9 cellular contexts compared by ENCODE assay signal in genomic region chr11:62882428-62882742, GRCh38. TPM values are rescaled to one million over a fixed set of nuclear protein-coding genes. Genes with fewer than 3 reads are reported as not detected.
DNase-seq lines count a peak whose midpoint lies in the region; ATAC-seq, FAIRE-seq and TF ChIP-seq lines count a peak whose summit lies in the region.
"Had no signal": no experiment of that assay in that cellular context is flagged by ENCODE, and none has a peak within 500 bp of the region (broad histone marks: within the 10 kb centered on the region; RNA-seq: fewer than 3 reads in every experiment).

No MANE protein-coding gene starts in this region.

- TF ChIP-seq CTCF in 22Rv1 (IDR thresholded peaks at IDR 0.05) (no peak), KMS-11 (conservative IDR thresholded peaks at IDR 0.05; ENCODE audit: low read depth, low read length) (no peak), bronchial epithelial cell (IDR thresholded peaks at IDR 0.05; ENCODE audit: insufficient read depth, low read length, severe bottlenecking) (no peak)

- no peaks in the 10 kb centered on the region for H3K9me3 ChIP-seq in mucosa of rectum (ENCODE audit: control insufficient read depth in 2 of 2, low read length in 2 of 2)

- H3K36me3 ChIP-seq in KMS-11 (ENCODE audit: insufficient read depth): peaks cover 30% of the 10 kb centered on the region; the same call in 1 of the 2 replicates
- peaks cover 39% of the 10 kb centered on the region for H3K36me3 ChIP-seq in bronchial epithelial cell (ENCODE audit: control insufficient read depth, insufficient read depth, low read length)
- peaks cover 42 to 46% of the 10 kb centered on the region in 2 donors for H3K36me3 ChIP-seq in mucosa of rectum (ENCODE audit: control insufficient read depth in 2 of 2, insufficient read depth in 2 of 2, low read length in 2 of 2)

- no peak overlapping the region for H3K4me3 ChIP-seq in KMS-11 (IDR thresholded peaks at IDR 0.05; ENCODE audit: insufficient read depth, low read depth, low read length)
- peak overlapping the region; percentile 85 for H3K4me3 ChIP-seq in bronchial epithelial cell (ENCODE audit: low read depth, low read length)
- peak overlapping the region; percentile 98 to 99 for H3K4me3 ChIP-seq in mucosa of rectum (ENCODE audit: low read length in 2 of 2)

- no peak overlapping the region for H2AFZ ChIP-seq in KMS-11 (ENCODE audit: low read depth)

- H3K27ac ChIP-seq in 22Rv1: peak overlapping the region; percentile 99
- H3K27ac ChIP-seq in KMS-11: peak overlapping the region; percentile 93
- peak overlapping the region; percentile 98 to 99 for H3K27ac ChIP-seq in mucosa of rectum (ENCODE audit: low read depth in 2 of 2, low read length in 2 of 2)

- H3K79me2 ChIP-seq in KMS-11 (ENCODE audit: insufficient read depth, low read depth): peaks cover 44% of the 10 kb centered on the region

- peak overlapping the region; percentile 97; the same call in 1 of the 2 replicates for H3K9ac ChIP-seq in KMS-11
- H3K9ac ChIP-seq in mucosa of rectum (ENCODE audit: low read depth in 1 of 2, low read length in 2 of 2): peak overlapping the region; percentile 83 to 98

- ATAC-seq in GM19395 (IDR thresholded peaks at IDR 0.05; ENCODE audit: unreplicated experiment) (no peak), HG02938 (IDR thresholded peaks at IDR 0.05; ENCODE audit: unreplicated experiment) (no peak)

- H4K20me1 ChIP-seq in KMS-11 (ENCODE audit: insufficient read depth): peaks cover 13% of the 10 kb centered on the region; the same call in 1 of the 2 replicates

- H3K4me1 ChIP-seq in KMS-11 (ENCODE audit: low read depth, poor library complexity, severe bottlenecking) (peaks cover 37% of the 10 kb centered on the region), mucosa of rectum (ENCODE audit: control insufficient read depth in 2 of 2, insufficient read depth in 2 of 2, low read length in 2 of 2) (peaks cover 25 to 29% of the 10 kb centered on the region in 2 donors)

- H3K4me2 ChIP-seq in KMS-11: peak overlapping the region; percentile 67

- DNase-seq in bronchial epithelial cell (ENCODE audit: low read depth) (no peak), NCI-H1436 (lab: John Stamatoyannopoulos, UW) (no peak)
- DNase-seq in activated CD8-positive, alpha-beta memory T cell treated with anti-CD3 and anti-CD28 coated beads, Interleukin-2, amount 50 U/mL, for 4 hours: no peak

- no peak for FAIRE-seq in bronchial epithelial cell (lab: Jason Lieb, UNC)
- FAIRE-seq: colon had no signal

- H3K27me3 ChIP-seq in KMS-11 (ENCODE audit: insufficient read depth, low read depth): no peaks in the 10 kb centered on the region
- H3K27me3 ChIP-seq in bronchial epithelial cell (ENCODE audit: control insufficient read depth, insufficient read depth, low read length): no peaks in the 10 kb centered on the region
- no peaks in the 10 kb centered on the region for H3K27me3 ChIP-seq in mucosa of rectum (ENCODE audit: control insufficient read depth in 2 of 2, insufficient read depth in 2 of 2, low read length in 2 of 2)

RNA-seq across cellular contexts. Expression of gene SLC3A2, which starts 1.7 kb away (rescaled TPM):
- total RNA-seq in bronchial epithelial cell: 1,292 and 1,548 TPM in 2 replicates

RNA-seq across cellular contexts. Expression of gene CHRM1, which starts 38.8 kb away (rescaled TPM):
- not detected in 2 replicates for total RNA-seq in bronchial epithelial cell

RNA-seq across cellular contexts. Expression of gene WDR74, which starts 43.0 kb away (rescaled TPM):
- 59.0 and 113 TPM in 2 replicates for total RNA-seq in bronchial epithelial cell

RNA-seq across cellular contexts. Expression of gene TEX54, which starts 49.7 kb away (rescaled TPM):
- not detected in 2 replicates for total RNA-seq in bronchial epithelial cell

RNA-seq across cellular contexts. Expression of gene STX5, which starts 50.5 kb away (rescaled TPM):
- total RNA-seq in bronchial epithelial cell: 31.3 and 36.2 TPM in 2 replicates
